In the genomic region with DNA sequence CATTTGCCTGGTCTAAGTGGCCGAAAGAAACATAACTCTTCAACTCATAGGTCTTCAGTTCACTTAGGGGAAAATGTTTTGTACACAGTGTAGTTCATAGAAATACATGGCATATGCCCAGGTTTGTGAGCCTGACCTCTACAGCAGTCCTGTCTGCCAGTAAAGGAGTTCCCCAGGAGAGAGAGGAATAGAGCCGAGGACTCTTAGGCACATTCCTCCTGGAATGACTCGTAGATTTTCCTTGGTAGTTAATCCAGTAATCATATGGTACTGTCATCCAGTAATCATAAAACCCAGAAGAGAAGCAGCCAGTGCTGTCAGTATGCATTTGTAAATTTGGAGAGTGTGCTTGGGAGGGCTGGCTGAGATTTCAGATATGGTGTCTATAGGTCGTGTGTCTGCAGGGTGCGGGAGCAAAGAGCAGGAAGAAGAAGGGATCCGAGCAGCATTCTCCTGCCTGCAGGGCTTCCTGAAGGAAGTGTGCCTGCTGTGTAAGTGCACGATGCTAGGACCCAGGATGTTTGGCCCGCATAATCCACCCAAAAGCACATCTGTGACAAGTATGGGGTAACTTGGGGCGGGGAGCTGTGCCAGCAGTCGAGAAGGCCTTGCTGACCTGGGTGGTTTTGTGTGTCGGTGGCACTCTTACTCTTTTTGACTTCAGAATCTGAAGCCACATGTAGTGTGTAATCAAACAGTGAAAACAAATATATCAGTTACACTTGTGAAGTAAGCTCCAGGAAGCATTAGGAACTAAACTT, we compare ENCODE assay signal across 10 cellular contexts. TPM values are rescaled to one million over a fixed set of nuclear protein-coding genes. Genes with fewer than 3 reads are reported as not detected.
DNase-seq lines count a peak whose midpoint lies in the region; ATAC-seq and TF ChIP-seq lines count a peak whose summit lies in the region.
"Had no signal": no experiment of that assay in that cellular context is flagged by ENCODE, and none has a peak within 500 bp of the region (broad histone marks: within the 10 kb centered on the region; RNA-seq: fewer than 3 reads in every experiment).

No MANE protein-coding gene starts in this region.

- DNase-seq in EH (ENCODE audit: low read depth) (peak; percentile 77), RKO (ENCODE audit: low spot score) (peak; percentile 59), fibroblast of villous mesenchyme (ENCODE audit: low read depth) (peak; percentile 49), NCI-H2171 treated with DMSO at 0.1 percent for 48 hours (lab: John Stamatoyannopoulos, UW) (no peak), NCI-H1092 treated with DMSO at 0.1 percent for 48 hours (lab: John Stamatoyannopoulos, UW) (no peak)
- no peak for DNase-seq in stimulated activated naive CD4-positive, alpha-beta T cell treated with Interleukin-2 at 50 U/mL for 16 hours (lab: John Stamatoyannopoulos, UW)
- DNase-seq: activated naive CD4-positive, alpha-beta T cell treated with anti-CD3 and anti-CD28 coated beads, Interleukin-2, amount 50 U/mL, for 16 hours; NCI-H82 had no signal

- H3K27ac ChIP-seq in rectal smooth muscle tissue (ENCODE audit: low read depth, low read length), result peak overlapping the region; percentile 75

- no peak for TF ChIP-seq CTCF in fibroblast of villous mesenchyme (IDR thresholded peaks at IDR 0.05; ENCODE audit: insufficient read depth, low read depth, low read length)

- H3K9ac ChIP-seq in rectal smooth muscle tissue (ENCODE audit: low read length), result no peak overlapping the region

- no peak for ATAC-seq in HG02938 (IDR thresholded peaks at IDR 0.05; ENCODE audit: unreplicated experiment)

- peaks cover 38% of the 10 kb centered on the region for H3K36me3 ChIP-seq in rectal smooth muscle tissue (ENCODE audit: control insufficient read depth, insufficient read depth, low read length)

- H3K4me1 ChIP-seq in rectal smooth muscle tissue (ENCODE audit: control insufficient read depth, insufficient read depth, low read length), result peaks cover 22% of the 10 kb centered on the region

- no peaks in the 10 kb centered on the region for H3K27me3 ChIP-seq in rectal smooth muscle tissue (ENCODE audit: control insufficient read depth, insufficient read depth, low read length)

- no peak overlapping the region for H3K4me3 ChIP-seq in fibroblast of villous mesenchyme (ENCODE audit: low read depth, low read length)
- H3K4me3 ChIP-seq in rectal smooth muscle tissue (ENCODE audit: low read length), result no peak overlapping the region

RNA-seq across cellular contexts. Expression of gene EIF4H, which starts 13.9 kb away (rescaled TPM):
- 248 and 293 TPM in 2 replicates for total RNA-seq in fibroblast of villous mesenchyme

RNA-seq across cellular contexts. Expression of gene LAT2, which starts 21.7 kb away (rescaled TPM):
- 0.32 and 1.3 TPM in 2 replicates for total RNA-seq in fibroblast of villous mesenchyme

Comparison
In these comparisons a context has a peak if more than half of its experiments do, and no peak if none do; other contexts are left out.
1. DNase-seq: peak in EH (single experiment), RKO (single experiment) and fibroblast of villous mesenchyme (single experiment); none in stimulated activated naive CD4-positive, alpha-beta T cell treated with Interleukin-2 at 50 U/mL for 16 hours (single experiment), NCI-H2171 treated with DMSO at 0.1 percent for 48 hours (single experiment) and NCI-H1092 treated with DMSO at 0.1 percent for 48 hours (single experiment).